1 cellular context compared by ENCODE assay signal in genomic region chr2:220224711-220225519, GRCh38.
TF ChIP-seq lines count a peak whose summit lies in the region.

No MANE protein-coding gene starts in this region.

TF ChIP-seq in IMR-90, 13 proteins besides CTCF, POLR2A, EP300 and RAD21 (continued from another document):
- TF ChIP-seq MAFK (IDR thresholded peaks at IDR 0.05; ENCODE audit: low read depth, low read length): peak; percentile 74; the same call in 1 of the 2 replicates
- TF ChIP-seq FOS (IDR thresholded peaks at IDR 0.05; ENCODE audit: low read depth, low read length): 0 out of 2 replicates have a peak, but pooled peaks have one; percentile 1
- peak; percentile 9; the same call in 1 of the 2 replicates for TF ChIP-seq BHLHE40 (IDR thresholded peaks at IDR 0.05; ENCODE audit: low read depth, low read length)
- TF ChIP-seq RFX5 (IDR thresholded peaks at IDR 0.05; ENCODE audit: low read depth, low read length): no peak
- TF ChIP-seq CEBPB (IDR thresholded peaks at IDR 0.05; ENCODE audit: low read depth, low read length): peak; percentile 91
- no peak; the same call in 1 of the 2 replicates for TF ChIP-seq MXI1 (IDR thresholded peaks at IDR 0.05; ENCODE audit: borderline replicate concordance, low read depth, low read length)
